In genomic region chr17:61543786-61544415, GRCh38 we compare ENCODE assay signal across 2 cellular contexts.
TF ChIP-seq lines count a peak whose summit lies in the region.

No MANE protein-coding gene starts in this region.

TF ChIP-seq in A549, 52 proteins besides CTCF, POLR2A, EP300 and RAD21 (continued from another document):
- TF ChIP-seq FOXS1 (CRISPR knock-in tag; IDR thresholded peaks at IDR 0.05) (no peak), ZC3H11A (IDR thresholded peaks at IDR 0.05) (no peak), ELK1 (IDR thresholded peaks at IDR 0.05; ENCODE audit: low read depth, low read length) (no peak), KDM5A (IDR thresholded peaks at IDR 0.05) (no peak), ZSCAN20 (CRISPR knock-in tag; IDR thresholded peaks at IDR 0.05) (no peak), PHF8 (IDR thresholded peaks at IDR 0.05; ENCODE audit: borderline replicate concordance, low read depth) (no peak)

TF ChIP-seq in GM23338, 12 proteins besides CTCF, POLR2A, EP300 and RAD21 (continued from another document):
- TF ChIP-seq REST (IDR thresholded peaks at IDR 0.05; ENCODE audit: unreplicated experiment) (no peak), EZH2 (IDR thresholded peaks at IDR 0.05; ENCODE audit: low read depth, unreplicated experiment) (no peak), POLR2AphosphoS5 (IDR thresholded peaks at IDR 0.05; ENCODE audit: low read depth) (no peak)
